In the genomic region with DNA sequence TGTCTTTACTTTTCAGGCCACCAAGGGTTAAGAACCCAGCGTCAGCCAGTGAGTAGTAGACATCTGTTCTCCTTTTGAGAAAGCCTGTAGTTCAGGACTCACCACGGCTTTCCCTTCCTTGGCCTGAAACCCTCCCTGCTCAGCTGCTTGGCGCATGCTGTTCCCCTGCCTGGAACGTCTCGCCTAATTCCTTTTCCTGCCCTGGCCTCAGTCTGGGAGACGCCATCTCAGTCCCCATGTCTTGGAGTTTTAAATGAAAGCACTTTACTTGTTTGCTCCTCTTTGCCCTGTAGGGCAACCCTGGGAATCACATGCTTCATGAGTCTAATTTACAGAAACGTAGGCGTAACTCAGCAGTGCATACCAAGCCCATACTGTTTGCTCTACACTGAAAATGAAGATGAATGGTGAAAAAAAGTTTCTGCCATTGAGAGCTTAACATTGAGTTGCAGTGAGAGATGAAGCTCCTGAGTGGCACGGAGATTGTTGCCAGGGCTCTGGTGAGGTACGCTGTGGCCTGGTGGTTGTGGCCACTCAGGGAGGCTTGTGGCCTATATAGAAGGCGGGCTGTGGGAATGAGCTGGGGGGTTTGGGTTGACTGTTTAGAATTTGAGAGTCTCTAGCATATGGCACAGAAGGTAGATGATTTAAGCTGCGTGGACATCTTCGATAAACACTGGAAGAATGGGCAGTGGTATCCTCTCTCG, we compare ENCODE assay signal across 9 cellular contexts. TPM values are rescaled to one million over a fixed set of nuclear protein-coding genes. Genes with fewer than 3 reads are reported as not detected.
DNase-seq lines count a peak whose midpoint lies in the region; ATAC-seq and TF ChIP-seq lines count a peak whose summit lies in the region.
"Had no signal": no experiment of that assay in that cellular context is flagged by ENCODE, and none has a peak within 500 bp of the region (broad histone marks: within the 10 kb centered on the region; RNA-seq: fewer than 3 reads in every experiment).

No MANE protein-coding gene starts in this region.

- TF ChIP-seq CTCF in DOHH2 (IDR thresholded peaks at IDR 0.05; ENCODE audit: low read depth, low read length, poor library complexity, severe bottlenecking): no peak
- TF ChIP-seq CTCF in OCI-LY3 (IDR thresholded peaks at IDR 0.05; ENCODE audit: low read depth, low read length): no peak
- no peak for TF ChIP-seq CTCF in endothelial cell (IDR thresholded peaks at IDR 0.05; ENCODE audit: unreplicated experiment)
- no peak for TF ChIP-seq CTCF in gastrocnemius medialis (IDR thresholded peaks at IDR 0.05 in 4 of 5, conservative IDR thresholded peaks at IDR 0.05 in 1 of 5)

- H3K4me1 Mint-ChIP-seq in endothelial cell (ENCODE audit: unreplicated experiment): peaks cover 47% of the 10 kb centered on the region

- peaks cover 8% of the 10 kb centered on the region for H3K27me3 Mint-ChIP-seq in endothelial cell (ENCODE audit: unreplicated experiment)

- no peaks in the 10 kb centered on the region for H3K9me2 ChIP-seq in DOHH2 (replicated peaks; ENCODE audit: control insufficient read depth, low read length)

- H3K36me3 ChIP-seq in DOHH2 (ENCODE audit: control insufficient read depth, low read length): peaks cover 38% of the 10 kb centered on the region
- H3K36me3 ChIP-seq in OCI-LY3 (replicated peaks; ENCODE audit: low read depth, low read length): peaks cover 10% of the 10 kb centered on the region
- no peaks in the 10 kb centered on the region for H3K36me3 ChIP-seq in gastrocnemius medialis

- DNase-seq in endothelial cell (ENCODE audit: low spot score): no peak
- no peak for DNase-seq in gastrocnemius medialis
- DNase-seq in NK-92 (lab: John Stamatoyannopoulos, UW; ENCODE audit: unreplicated experiment): no peak
- DNase-seq in iPS-NIHi11 (ENCODE audit: low spot score): no peak
- DNase-seq: activated gamma-delta T cell had no signal

- peaks cover 33% of the 10 kb centered on the region for H3F3A ChIP-seq in DOHH2 (ENCODE audit: control insufficient read depth, insufficient read depth)

- no peak overlapping the region for H3K9ac ChIP-seq in OCI-LY3 (ENCODE audit: low read length)

- peaks cover 12% of the 10 kb centered on the region for H3K36me3 Mint-ChIP-seq in endothelial cell (ENCODE audit: low read depth, unreplicated experiment)

- H3K4me1 ChIP-seq in DOHH2 (ENCODE audit: control insufficient read depth, low read length): peaks cover 76% of the 10 kb centered on the region
- peaks cover 36% of the 10 kb centered on the region for H3K4me1 ChIP-seq in OCI-LY3 (ENCODE audit: low read length)
- H3K4me1 ChIP-seq in gastrocnemius medialis: peaks cover 49 to 51% of the 10 kb centered on the region in 2 donors

- H3K27ac ChIP-seq in DOHH2 (ENCODE audit: low read depth, low read length) (peak overlapping the region; percentile 94), OCI-LY3 (ENCODE audit: low read length) (0 out of 2 replicates have a peak overlapping the region, but pooled peaks have one; percentile 35), gastrocnemius medialis (peak overlapping the region; percentile 3 to 85 (median 70))

- in situ Hi-C loops in gastrocnemius medialis (cut with MboI; ENCODE audit: low sequenced_read_pairs in 4 of 4): no loop called here

- H3K4me3 ChIP-seq in DOHH2 (ENCODE audit: low read length) (peak overlapping the region; percentile 77), OCI-LY3 (ENCODE audit: low read length) (no peak overlapping the region; the same call in 1 of the 2 replicates), gastrocnemius medialis (no peak overlapping the region)

- H3K27me3 ChIP-seq in DOHH2 (ENCODE audit: control insufficient read depth, low read length) (no peaks in the 10 kb centered on the region), OCI-LY3 (ENCODE audit: low read depth, low read length) (no peaks in the 10 kb centered on the region), gastrocnemius medialis (no peaks in the 10 kb centered on the region)

- H3K27ac Mint-ChIP-seq in endothelial cell (ENCODE audit: unreplicated experiment): peak overlapping the region; percentile 36

- peaks cover 99% of the 10 kb centered on the region for H3K79me2 ChIP-seq in DOHH2 (ENCODE audit: control insufficient read depth, low read length)
- peaks cover 96% of the 10 kb centered on the region for H3K79me2 ChIP-seq in OCI-LY3 (ENCODE audit: low read length)

- H3K9me3 ChIP-seq in DOHH2 (ENCODE audit: control insufficient read depth, insufficient read depth, low read length): 0 out of 2 replicates have a peak, but pooled peaks cover under 1% of the 10 kb centered on the region
- H3K9me3 ChIP-seq in OCI-LY3 (ENCODE audit: insufficient read depth, low read length): no peaks in the 10 kb centered on the region
- H3K9me3 ChIP-seq in gastrocnemius medialis: no peaks in the 10 kb centered on the region

- no peak overlapping the region for H2AFZ ChIP-seq in OCI-LY3 (ENCODE audit: low read depth, low read length)

- H4K20me1 ChIP-seq in DOHH2 (ENCODE audit: control insufficient read depth, insufficient read depth, low read depth, low read length) (peaks cover 8% of the 10 kb centered on the region; the same call in 1 of the 2 replicates), OCI-LY3 (ENCODE audit: insufficient read depth, low read length) (peaks cover 84% of the 10 kb centered on the region)

- H3K4me2 ChIP-seq in DOHH2 (ENCODE audit: low read length) (peak overlapping the region; percentile 99), OCI-LY3 (ENCODE audit: low read length) (peak overlapping the region; percentile 53)

- intact Hi-C loops in gastrocnemius medialis (cut with DNase I; ENCODE audit: low total_unique reads): no loop called here

- no peak for ATAC-seq in gastrocnemius medialis
- ATAC-seq in HG03442 (IDR thresholded peaks at IDR 0.05; ENCODE audit: unreplicated experiment): no peak
- ATAC-seq in HG03520 (IDR thresholded peaks at IDR 0.05; ENCODE audit: unreplicated experiment): no peak

- H3K4me3 Mint-ChIP-seq in endothelial cell (ENCODE audit: unreplicated experiment): no peak overlapping the region

- TF ChIP-seq POLR2A in gastrocnemius medialis (IDR thresholded peaks at IDR 0.05): no peak

- H3K9me3 Mint-ChIP-seq in endothelial cell (ENCODE audit: unreplicated experiment): no peaks in the 10 kb centered on the region

RNA-seq across cellular contexts. Expression of a gene that starts 52.8 kb away (rescaled TPM):
- total RNA-seq in endothelial cell (ENCODE audit: unreplicated experiment) (150 TPM), gastrocnemius medialis (10 to 100 TPM; 17.7 to 51.4 (median 40.1) TPM)

RNA-seq across cellular contexts. Expression of a gene that starts 57.1 kb away (rescaled TPM):
- total RNA-seq in endothelial cell (ENCODE audit: unreplicated experiment): 2.7 TPM
- 1 to 10 TPM in 1 of 4 donors, under 1 TPM in 1, not detected in 2; 0.80 to 1.7 TPM for total RNA-seq in gastrocnemius medialis

RNA-seq across cellular contexts. Expression of a gene that starts 57.8 kb away (rescaled TPM):
- total RNA-seq in endothelial cell (ENCODE audit: unreplicated experiment) (278 TPM), gastrocnemius medialis (100 to 1,000 TPM in 1 of 4 donors, 10 to 100 TPM in 3; 41.8 to 201 (median 50.5) TPM)

Comparison
In these comparisons a context has a peak if more than half of its experiments do, and no peak if none do; other contexts are left out.
1. H3K27ac ChIP-seq: peak in every context shown above with its lines; median percentile 94 in DOHH2; 70 in gastrocnemius medialis; 35 in OCI-LY3.